ENCODE assay signal across 1 cellular context in genomic region chr20:59001449-59002171, GRCh38.
TF ChIP-seq lines count a peak whose summit lies in the region.

No MANE protein-coding gene starts in this region.

TF ChIP-seq in K562, 482 proteins besides CTCF, POLR2A, EP300 and RAD21:
- TF ChIP-seq POLR2G (IDR thresholded peaks at IDR 0.05; ENCODE audit: low read depth, low read length), result 0 out of 2 replicates have a peak, but pooled peaks have one; percentile 28
- TF ChIP-seq MECOM (CRISPR knock-in tag; IDR thresholded peaks at IDR 0.05), result no peak
TF ChIP-seq in K562: peak in this region for 1.
